1 cellular context compared by ENCODE assay signal in the genomic region with DNA sequence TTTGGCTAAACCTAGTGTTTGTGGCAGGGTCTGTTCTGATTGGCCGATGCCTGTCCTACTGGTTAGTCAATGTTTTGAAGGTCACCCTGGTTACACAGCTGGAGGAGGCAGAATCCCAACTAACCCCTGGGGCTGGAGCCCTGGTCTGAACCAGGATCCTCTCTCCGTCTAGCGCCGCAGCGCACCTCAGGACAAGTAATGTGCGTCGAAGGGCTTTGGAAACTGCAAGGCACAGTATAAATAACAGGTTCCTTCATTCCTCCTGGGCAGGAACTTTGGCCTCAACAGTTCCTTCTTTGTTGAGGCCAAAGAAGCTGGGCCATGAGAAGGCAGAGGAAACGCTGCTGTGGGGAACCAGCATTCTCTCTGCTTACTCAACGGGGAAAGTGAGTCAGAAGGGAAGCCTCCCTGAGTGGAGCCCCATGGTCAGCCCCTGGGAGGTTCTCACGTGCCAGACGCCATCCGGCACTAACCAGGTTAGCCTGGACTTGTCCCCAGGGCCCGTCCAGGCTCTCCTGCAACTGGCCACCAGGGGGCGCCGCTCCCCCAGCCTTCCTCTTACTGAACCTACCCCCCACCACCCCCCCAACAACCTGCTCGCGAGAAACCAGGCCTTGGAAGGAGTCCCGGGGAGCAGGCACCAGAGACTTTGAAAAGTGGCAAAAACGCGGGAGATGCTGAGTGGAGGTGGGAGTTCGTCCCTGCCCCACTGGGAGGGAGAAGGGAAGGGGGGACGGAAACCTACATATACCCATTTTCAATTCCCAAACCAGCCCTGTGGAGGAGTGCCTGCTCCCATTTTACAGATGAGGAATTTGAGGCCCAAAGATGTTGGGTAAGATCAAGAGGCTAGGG.
TF ChIP-seq lines count a peak whose summit lies in the region.

No MANE protein-coding gene starts in this region.

TF ChIP-seq in SK-N-SH treated with all-trans-retinoic acid at 6 μM for 48 hours, 23 proteins besides CTCF, POLR2A, EP300 and RAD21 (continued from another document):
- TF ChIP-seq, protein P1, sequence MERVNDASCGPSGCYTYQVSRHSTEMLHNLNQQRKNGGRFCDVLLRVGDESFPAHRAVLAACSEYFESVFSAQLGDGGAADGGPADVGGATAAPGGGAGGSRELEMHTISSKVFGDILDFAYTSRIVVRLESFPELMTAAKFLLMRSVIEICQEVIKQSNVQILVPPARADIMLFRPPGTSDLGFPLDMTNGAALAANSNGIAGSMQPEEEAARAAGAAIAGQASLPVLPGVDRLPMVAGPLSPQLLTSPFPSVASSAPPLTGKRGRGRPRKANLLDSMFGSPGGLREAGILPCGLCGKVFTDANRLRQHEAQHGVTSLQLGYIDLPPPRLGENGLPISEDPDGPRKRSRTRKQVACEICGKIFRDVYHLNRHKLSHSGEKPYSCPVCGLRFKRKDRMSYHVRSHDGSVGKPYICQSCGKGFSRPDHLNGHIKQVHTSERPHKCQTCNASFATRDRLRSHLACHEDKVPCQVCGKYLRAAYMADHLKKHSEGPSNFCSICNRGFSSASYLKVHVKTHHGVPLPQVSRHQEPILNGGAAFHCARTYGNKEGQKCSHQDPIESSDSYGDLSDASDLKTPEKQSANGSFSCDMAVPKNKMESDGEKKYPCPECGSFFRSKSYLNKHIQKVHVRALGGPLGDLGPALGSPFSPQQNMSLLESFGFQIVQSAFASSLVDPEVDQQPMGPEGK (CRISPR knock-in tag; IDR thresholded peaks at IDR 0.05; ENCODE audit: borderline replicate concordance): peak; percentile 39; the same call in 1 of the 2 replicates
- TF ChIP-seq, protein P2, sequence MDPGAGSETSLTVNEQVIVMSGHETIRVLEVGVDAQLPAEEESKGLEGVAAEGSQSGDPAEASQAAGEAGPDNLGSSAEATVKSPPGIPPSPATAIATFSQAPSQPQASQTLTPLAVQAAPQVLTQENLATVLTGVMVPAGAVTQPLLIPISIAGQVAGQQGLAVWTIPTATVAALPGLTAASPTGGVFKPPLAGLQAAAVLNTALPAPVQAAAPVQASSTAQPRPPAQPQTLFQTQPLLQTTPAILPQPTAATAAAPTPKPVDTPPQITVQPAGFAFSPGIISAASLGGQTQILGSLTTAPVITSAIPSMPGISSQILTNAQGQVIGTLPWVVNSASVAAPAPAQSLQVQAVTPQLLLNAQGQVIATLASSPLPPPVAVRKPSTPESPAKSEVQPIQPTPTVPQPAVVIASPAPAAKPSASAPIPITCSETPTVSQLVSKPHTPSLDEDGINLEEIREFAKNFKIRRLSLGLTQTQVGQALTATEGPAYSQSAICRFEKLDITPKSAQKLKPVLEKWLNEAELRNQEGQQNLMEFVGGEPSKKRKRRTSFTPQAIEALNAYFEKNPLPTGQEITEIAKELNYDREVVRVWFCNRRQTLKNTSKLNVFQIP (CRISPR knock-in tag; IDR thresholded peaks at IDR 0.05; ENCODE audit: borderline replicate concordance, low read depth): no peak
